2 cellular contexts compared by ENCODE assay signal in the genomic region with DNA sequence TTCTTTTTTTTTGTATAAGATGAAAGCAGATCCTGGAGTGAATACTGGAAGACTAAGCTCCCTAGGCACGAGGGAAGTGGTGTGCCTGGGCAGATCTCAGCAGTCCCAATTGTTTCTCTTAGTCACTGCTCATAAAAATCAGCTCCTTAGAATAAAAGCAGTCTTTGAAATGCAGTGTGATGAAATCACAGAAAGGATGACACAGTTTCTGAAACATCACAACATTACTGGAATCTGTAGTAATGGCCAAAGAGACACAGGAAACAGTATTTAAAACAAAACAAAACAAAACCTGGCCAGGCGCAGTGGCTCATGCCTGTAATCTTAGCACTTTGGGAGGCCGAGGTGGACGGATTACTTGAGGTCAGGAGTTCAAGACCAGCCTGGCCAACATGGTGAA.
TF ChIP-seq lines count a peak whose summit lies in the region.

No MANE protein-coding gene starts in this region.

TF ChIP-seq in A549, 52 proteins besides CTCF, POLR2A, EP300 and RAD21 (continued from another document and continues in another):
- TF ChIP-seq HDAC2 (IDR thresholded peaks at IDR 0.05) (no peak), ZNF302 (CRISPR knock-in tag; IDR thresholded peaks at IDR 0.05) (no peak), SMC3 (IDR thresholded peaks at IDR 0.05) (0 out of 3 replicates have a peak, but pooled peaks have one; percentile 17), ESRRA (IDR thresholded peaks at IDR 0.05; ENCODE audit: borderline replicate concordance, low read length) (no peak), PBX3 (IDR thresholded peaks at IDR 0.05) (no peak), MYC (IDR thresholded peaks at IDR 0.05; ENCODE audit: borderline replicate concordance, low read length) (no peak), ELK1 (IDR thresholded peaks at IDR 0.05; ENCODE audit: low read depth, low read length) (no peak), NPAS2 (CRISPR knock-in tag; IDR thresholded peaks at IDR 0.05; ENCODE audit: borderline replicate concordance) (no peak), ZC3H11A (IDR thresholded peaks at IDR 0.05) (no peak), HOXB5 (CRISPR knock-in tag; IDR thresholded peaks at IDR 0.05) (no peak), HES2 (IDR thresholded peaks at IDR 0.05) (peak; percentile 62; the same call in 1 of the 2 replicates), HEYL (CRISPR knock-in tag; IDR thresholded peaks at IDR 0.05) (no peak), GATA3 (IDR thresholded peaks at IDR 0.05; ENCODE audit: borderline replicate concordance) (peak; percentile 41; the same call in 1 of the 2 replicates), JUN (IDR thresholded peaks at IDR 0.05) (peak; percentile 58; a peak in 3 of 5 replicates), RCOR1 (IDR thresholded peaks at IDR 0.05; ENCODE audit: low read depth, low read length) (no peak), KDM1A (IDR thresholded peaks at IDR 0.05; ENCODE audit: low read depth) (no peak), BHLHE40 (IDR thresholded peaks at IDR 0.05; ENCODE audit: low read depth, low read length) (peak; percentile 40; the same call in 1 of the 2 replicates), CBX8 (IDR thresholded peaks at IDR 0.05) (no peak), HMGXB4 (CRISPR knock-in tag; IDR thresholded peaks at IDR 0.05; ENCODE audit: borderline replicate concordance) (no peak), CEBPB (IDR thresholded peaks at IDR 0.05) (peak; percentile 80 to 85), SREBF2 (IDR thresholded peaks at IDR 0.05) (no peak), TFCP2L1 (CRISPR knock-in tag; IDR thresholded peaks at IDR 0.05) (no peak), PHF8 (IDR thresholded peaks at IDR 0.05; ENCODE audit: borderline replicate concordance, low read depth) (no peak), MAFK (IDR thresholded peaks at IDR 0.05; ENCODE audit: partially characterized antibody) (no peak), FOSL2 (IDR thresholded peaks at IDR 0.05) (peak; percentile 65), FOSL2 (CRISPR knock-in tag; IDR thresholded peaks at IDR 0.05) (peak; percentile 80), EHF (CRISPR knock-in tag; IDR thresholded peaks at IDR 0.05) (no peak), POLR2AphosphoS2 (conservative IDR thresholded peaks at IDR 0.05; ENCODE audit: low read length) (no peak), CHD4 (IDR thresholded peaks at IDR 0.05; ENCODE audit: borderline replicate concordance) (no peak)
- TF ChIP-seq, protein P1, sequence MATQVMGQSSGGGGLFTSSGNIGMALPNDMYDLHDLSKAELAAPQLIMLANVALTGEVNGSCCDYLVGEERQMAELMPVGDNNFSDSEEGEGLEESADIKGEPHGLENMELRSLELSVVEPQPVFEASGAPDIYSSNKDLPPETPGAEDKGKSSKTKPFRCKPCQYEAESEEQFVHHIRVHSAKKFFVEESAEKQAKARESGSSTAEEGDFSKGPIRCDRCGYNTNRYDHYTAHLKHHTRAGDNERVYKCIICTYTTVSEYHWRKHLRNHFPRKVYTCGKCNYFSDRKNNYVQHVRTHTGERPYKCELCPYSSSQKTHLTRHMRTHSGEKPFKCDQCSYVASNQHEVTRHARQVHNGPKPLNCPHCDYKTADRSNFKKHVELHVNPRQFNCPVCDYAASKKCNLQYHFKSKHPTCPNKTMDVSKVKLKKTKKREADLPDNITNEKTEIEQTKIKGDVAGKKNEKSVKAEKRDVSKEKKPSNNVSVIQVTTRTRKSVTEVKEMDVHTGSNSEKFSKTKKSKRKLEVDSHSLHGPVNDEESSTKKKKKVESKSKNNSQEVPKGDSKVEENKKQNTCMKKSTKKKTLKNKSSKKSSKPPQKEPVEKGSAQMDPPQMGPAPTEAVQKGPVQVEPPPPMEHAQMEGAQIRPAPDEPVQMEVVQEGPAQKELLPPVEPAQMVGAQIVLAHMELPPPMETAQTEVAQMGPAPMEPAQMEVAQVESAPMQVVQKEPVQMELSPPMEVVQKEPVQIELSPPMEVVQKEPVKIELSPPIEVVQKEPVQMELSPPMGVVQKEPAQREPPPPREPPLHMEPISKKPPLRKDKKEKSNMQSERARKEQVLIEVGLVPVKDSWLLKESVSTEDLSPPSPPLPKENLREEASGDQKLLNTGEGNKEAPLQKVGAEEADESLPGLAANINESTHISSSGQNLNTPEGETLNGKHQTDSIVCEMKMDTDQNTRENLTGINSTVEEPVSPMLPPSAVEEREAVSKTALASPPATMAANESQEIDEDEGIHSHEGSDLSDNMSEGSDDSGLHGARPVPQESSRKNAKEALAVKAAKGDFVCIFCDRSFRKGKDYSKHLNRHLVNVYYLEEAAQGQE (IDR thresholded peaks at IDR 0.05): no peak

TF ChIP-seq in HEK293, 187 proteins besides CTCF, POLR2A, EP300 and RAD21 (continued from another document):
- TF ChIP-seq, protein P2, sequence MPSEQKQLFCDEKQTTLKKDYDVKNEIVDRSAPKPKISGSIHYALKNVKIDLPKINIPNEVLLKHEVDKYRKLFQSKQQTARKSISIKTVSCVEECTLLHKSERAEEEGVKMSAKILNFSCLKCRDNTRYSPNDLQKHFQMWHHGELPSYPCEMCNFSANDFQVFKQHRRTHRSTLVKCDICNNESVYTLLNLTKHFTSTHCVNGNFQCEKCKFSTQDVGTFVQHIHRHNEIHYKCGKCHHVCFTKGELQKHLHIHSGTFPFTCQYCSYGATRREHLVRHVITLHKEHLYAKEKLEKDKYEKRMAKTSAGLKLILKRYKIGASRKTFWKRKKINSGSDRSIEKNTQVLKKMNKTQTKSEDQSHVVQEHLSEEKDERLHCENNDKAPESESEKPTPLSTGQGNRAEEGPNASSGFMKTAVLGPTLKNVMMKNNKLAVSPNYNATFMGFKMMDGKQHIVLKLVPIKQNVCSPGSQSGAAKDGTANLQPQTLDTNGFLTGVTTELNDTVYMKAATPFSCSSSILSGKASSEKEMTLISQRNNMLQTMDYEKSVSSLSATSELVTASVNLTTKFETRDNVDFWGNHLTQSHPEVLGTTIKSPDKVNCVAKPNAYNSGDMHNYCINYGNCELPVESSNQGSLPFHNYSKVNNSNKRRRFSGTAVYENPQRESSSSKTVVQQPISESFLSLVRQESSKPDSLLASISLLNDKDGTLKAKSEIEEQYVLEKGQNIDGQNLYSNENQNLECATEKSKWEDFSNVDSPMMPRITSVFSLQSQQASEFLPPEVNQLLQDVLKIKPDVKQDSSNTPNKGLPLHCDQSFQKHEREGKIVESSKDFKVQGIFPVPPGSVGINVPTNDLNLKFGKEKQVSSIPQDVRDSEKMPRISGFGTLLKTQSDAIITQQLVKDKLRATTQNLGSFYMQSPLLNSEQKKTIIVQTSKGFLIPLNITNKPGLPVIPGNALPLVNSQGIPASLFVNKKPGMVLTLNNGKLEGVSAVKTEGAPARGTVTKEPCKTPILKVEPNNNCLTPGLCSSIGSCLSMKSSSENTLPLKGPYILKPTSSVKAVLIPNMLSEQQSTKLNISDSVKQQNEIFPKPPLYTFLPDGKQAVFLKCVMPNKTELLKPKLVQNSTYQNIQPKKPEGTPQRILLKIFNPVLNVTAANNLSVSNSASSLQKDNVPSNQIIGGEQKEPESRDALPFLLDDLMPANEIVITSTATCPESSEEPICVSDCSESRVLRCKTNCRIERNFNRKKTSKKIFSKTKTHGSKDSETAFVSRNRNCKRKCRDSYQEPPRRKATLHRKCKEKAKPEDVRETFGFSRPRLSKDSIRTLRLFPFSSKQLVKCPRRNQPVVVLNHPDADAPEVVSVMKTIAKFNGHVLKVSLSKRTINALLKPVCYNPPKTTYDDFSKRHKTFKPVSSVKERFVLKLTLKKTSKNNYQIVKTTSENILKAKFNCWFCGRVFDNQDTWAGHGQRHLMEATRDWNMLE (tag by site-specific recombination; conservative IDR thresholded peaks at IDR 0.05; ENCODE audit: low read depth): 0 out of 2 replicates have a peak, but pooled peaks have one; percentile 44
- no peak for TF ChIP-seq ZNF140 (tag by site-specific recombination; IDR thresholded peaks at IDR 0.05)
- TF ChIP-seq, protein P3, sequence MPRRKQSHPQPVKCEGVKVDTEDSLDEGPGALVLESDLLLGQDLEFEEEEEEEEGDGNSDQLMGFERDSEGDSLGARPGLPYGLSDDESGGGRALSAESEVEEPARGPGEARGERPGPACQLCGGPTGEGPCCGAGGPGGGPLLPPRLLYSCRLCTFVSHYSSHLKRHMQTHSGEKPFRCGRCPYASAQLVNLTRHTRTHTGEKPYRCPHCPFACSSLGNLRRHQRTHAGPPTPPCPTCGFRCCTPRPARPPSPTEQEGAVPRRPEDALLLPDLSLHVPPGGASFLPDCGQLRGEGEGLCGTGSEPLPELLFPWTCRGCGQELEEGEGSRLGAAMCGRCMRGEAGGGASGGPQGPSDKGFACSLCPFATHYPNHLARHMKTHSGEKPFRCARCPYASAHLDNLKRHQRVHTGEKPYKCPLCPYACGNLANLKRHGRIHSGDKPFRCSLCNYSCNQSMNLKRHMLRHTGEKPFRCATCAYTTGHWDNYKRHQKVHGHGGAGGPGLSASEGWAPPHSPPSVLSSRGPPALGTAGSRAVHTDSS (tag by site-specific recombination; IDR thresholded peaks at IDR 0.05): no peak
- TF ChIP-seq OVOL3 (tag by site-specific recombination; IDR thresholded peaks at IDR 0.05): no peak
- no peak for TF ChIP-seq KLF9 (tag by site-specific recombination; IDR thresholded peaks at IDR 0.05; ENCODE audit: low read depth)
- peak; percentile 63 for TF ChIP-seq ZNF629 (tag by site-specific recombination; IDR thresholded peaks at IDR 0.05)
- no peak for TF ChIP-seq ZBTB7A (tag by site-specific recombination; IDR thresholded peaks at IDR 0.05; ENCODE audit: low read depth)
- peak; percentile 39; the same call in 1 of the 2 replicates for TF ChIP-seq ZEB2 (tag by site-specific recombination; IDR thresholded peaks at IDR 0.05)
- peak; percentile 10; the same call in 1 of the 2 replicates for TF ChIP-seq ZBTB48 (tag by site-specific recombination; IDR thresholded peaks at IDR 0.05)
- peak; percentile 79 for TF ChIP-seq ZNF660 (tag by site-specific recombination; IDR thresholded peaks at IDR 0.05)
